Comparison of ENCODE assay signal across 17 cellular contexts in the genomic region with DNA sequence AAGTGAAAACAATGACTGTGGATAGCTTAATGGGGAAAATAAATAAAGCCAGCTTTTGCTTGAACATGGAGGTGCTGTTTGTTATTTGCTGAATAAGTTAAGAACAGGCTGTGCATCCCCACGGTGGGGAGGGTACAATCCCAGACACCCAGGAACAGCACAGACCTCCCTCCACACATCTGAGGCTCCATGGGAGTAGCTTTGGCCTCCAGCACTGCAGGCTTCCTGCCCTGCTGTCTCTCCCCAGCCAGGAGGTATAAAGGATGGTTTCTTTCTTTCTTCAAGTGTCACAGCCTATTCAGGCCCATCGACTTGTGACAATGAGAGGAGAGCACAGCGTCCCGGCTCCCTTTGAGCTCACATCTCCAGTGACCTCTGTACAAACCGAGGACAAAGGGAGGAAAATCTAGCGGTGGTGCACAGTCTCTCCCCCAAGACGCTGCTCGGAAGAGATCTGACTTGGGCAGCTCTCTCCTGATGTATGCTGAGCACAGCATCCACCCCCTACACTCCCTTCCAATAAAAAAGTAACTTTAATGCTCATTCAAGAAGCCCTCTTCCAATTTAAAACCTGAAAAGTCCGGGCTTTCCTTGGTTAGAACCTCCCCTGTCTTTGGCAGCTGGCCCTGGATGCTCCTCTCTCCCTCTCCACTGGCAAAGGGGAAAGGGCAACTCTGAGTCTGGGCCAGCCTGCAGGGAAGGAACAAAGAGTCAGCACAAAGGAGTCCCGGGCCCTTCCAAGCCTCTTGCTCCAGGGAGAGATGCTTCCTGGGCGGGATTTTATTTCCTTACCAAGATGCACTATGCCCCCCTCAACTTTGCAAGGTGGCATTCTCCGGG. TPM values are rescaled to one million over a fixed set of nuclear protein-coding genes. Genes with fewer than 3 reads are reported as not detected.
DNase-seq lines count a peak whose midpoint lies in the region; ATAC-seq and TF ChIP-seq lines count a peak whose summit lies in the region.
"Had no signal": no experiment of that assay in that cellular context is flagged by ENCODE, and none has a peak within 500 bp of the region (broad histone marks: within the 10 kb centered on the region; RNA-seq: fewer than 3 reads in every experiment).

No MANE protein-coding gene starts in this region.

- no peaks in the 10 kb centered on the region for H3K27me3 ChIP-seq in ectodermal cell (ENCODE audit: control insufficient read depth, insufficient read depth, low read length, poor library complexity, severe bottlenecking)
- H3K27me3 ChIP-seq: right atrium auricular region, SJSA1 had no signal

- H3K27ac ChIP-seq in ectodermal cell (ENCODE audit: insufficient read depth, low read depth, low read length, poor library complexity, severe bottlenecking), result peak overlapping the region; percentile 97
- H3K27ac ChIP-seq: A549, GM23248, lower lobe of right lung, right atrium auricular region, SJSA1 had no signal

- no peak for TF ChIP-seq CTCF in nephron progenitor cell (IDR thresholded peaks at IDR 0.05)

- H3K27me3 Mint-ChIP-seq in nephron progenitor cell (ENCODE audit: low read depth, poor library complexity), result peaks cover 11% of the 10 kb centered on the region

- intact Hi-C loops in left cardiac atrium (cut with DNase I), result no loop called here
- intact Hi-C loops in cardiac septum (cut with DNase I), result no loop called here

- no peak for DNase-seq in left cardiac atrium
- DNase-seq in cardiac septum (ENCODE audit: low spot score), result no peak
- no peak for DNase-seq in nephron progenitor cell
- DNase-seq in DMS53 treated with DMSO at 0.1 percent for 48 hours (lab: John Stamatoyannopoulos, UW; ENCODE audit: unreplicated experiment), result no peak
- DNase-seq in activated CD4-positive, alpha-beta T cell treated with anti-CD3 and anti-CD28 coated beads, Interleukin-2, amount 50 U/mL, for 4 hours, result no peak
- DNase-seq: activated CD4-positive, CD25-positive, alpha-beta regulatory T cell; activated T-cell treated with anti-CD3 and anti-CD28 coated beads, Interleukin-2, amount 50 U/mL, for 24 hours; GM23248; NCI-H1092 treated with DMSO at 0.1 percent for 48 hours; NCI-H774 had no signal

- peak overlapping the region; percentile 92 for H3K27ac Mint-ChIP-seq in nephron progenitor cell
- H3K27ac Mint-ChIP-seq: activated T-cell treated with anti-CD3 and anti-CD28 coated beads, Interleukin-2, amount 50 U/mL, for 24 hours had no signal

- WGBS in ectodermal cell, 2 experiments, result 14 to 19% methylated on average over 12 of the region's 12 CpGs

- H3K4me1 ChIP-seq in ectodermal cell (ENCODE audit: control insufficient read depth, insufficient read depth, low read length), result peaks cover 38% of the 10 kb centered on the region
- H3K4me1 ChIP-seq: A549, SJSA1 had no signal

- no peaks in the 10 kb centered on the region for H3K9me3 ChIP-seq in ectodermal cell (ENCODE audit: control insufficient read depth, low read length)
- H3K9me3 ChIP-seq: A549, lower lobe of right lung, right atrium auricular region, SJSA1 had no signal

- peaks cover 87% of the 10 kb centered on the region for H3K4me1 Mint-ChIP-seq in nephron progenitor cell

- H3K9me3 Mint-ChIP-seq in nephron progenitor cell, result no peaks in the 10 kb centered on the region
- H3K9me3 Mint-ChIP-seq: activated T-cell treated with anti-CD3 and anti-CD28 coated beads, Interleukin-2, amount 50 U/mL, for 24 hours had no signal

- no peaks in the 10 kb centered on the region for H3K36me3 ChIP-seq in ectodermal cell (ENCODE audit: control insufficient read depth, insufficient read depth, low read length)
- H3K36me3 ChIP-seq: lower lobe of right lung, right atrium auricular region, SJSA1 had no signal

- peak overlapping the region; percentile 48 for H3K4me3 Mint-ChIP-seq in nephron progenitor cell
- H3K4me3 Mint-ChIP-seq: activated T-cell treated with anti-CD3 and anti-CD28 coated beads, Interleukin-2, amount 50 U/mL, for 24 hours had no signal

- no peak overlapping the region for H3K4me3 ChIP-seq in ectodermal cell (ENCODE audit: insufficient read depth, low read depth, low read length)
- H3K4me3 ChIP-seq: A549, GM23248, lower lobe of right lung, right atrium auricular region, SJSA1 had no signal

- no peaks in the 10 kb centered on the region for H3K36me3 Mint-ChIP-seq in nephron progenitor cell (ENCODE audit: low read depth)

- ATAC-seq in left cardiac atrium (peak; percentile 45 to 59), GM21423 (IDR thresholded peaks at IDR 0.05; ENCODE audit: unreplicated experiment) (no peak), GM21786 (IDR thresholded peaks at IDR 0.05; ENCODE audit: unreplicated experiment) (no peak)
- ATAC-seq: A549 had no signal

RNA-seq across cellular contexts. Expression of gene CHST15, which starts 18.1 kb away (rescaled TPM):
- 10 to 100 TPM in 1 of 2 donors, 1 to 10 TPM in 1; 9.2 to 17.8 TPM for total RNA-seq in left cardiac atrium
- total RNA-seq in cardiac septum, result 5.4 TPM
- polyA plus RNA-seq in ectodermal cell (2013, experiment 1 of 4), result 4.9 TPM
- 5.2 TPM for polyA plus RNA-seq in ectodermal cell (2013, experiment 2 of 4)
- polyA plus RNA-seq in ectodermal cell (2013, experiment 3 of 4), result 2.8 TPM
- polyA plus RNA-seq in ectodermal cell (2013, experiment 4 of 4), result 3.5 TPM

Comparison
In these comparisons a context has a peak if more than half of its experiments do, and no peak if none do; other contexts are left out.
1. ATAC-seq: peak in left cardiac atrium (2 of 2); none in GM21423 (single experiment) and GM21786 (single experiment).